ENCODE assay signal across 15 cellular contexts in genomic region chr12:31929140-31929526, GRCh38. TPM values are rescaled to one million over a fixed set of nuclear protein-coding genes. Genes with fewer than 3 reads are reported as not detected.
DNase-seq lines count a peak whose midpoint lies in the region; ATAC-seq and TF ChIP-seq lines count a peak whose summit lies in the region.
"Had no signal": no experiment of that assay in that cellular context is flagged by ENCODE, and none has a peak within 500 bp of the region (broad histone marks: within the 10 kb centered on the region; RNA-seq: fewer than 3 reads in every experiment).

No MANE protein-coding gene starts in this region.

- DNase-seq in T-helper 1 cell = no peak
- DNase-seq in stimulated activated CD4-positive, alpha-beta T cell treated with anti-CD3 and anti-CD28 coated beads, Interleukin-2, amount 100 ng/mL, for 24 hours = peak; percentile 23 to 29
- no peak for DNase-seq in left lung
- DNase-seq in SIG-M5 (lab: John Stamatoyannopoulos, UW) = no peak
- DNase-seq: 8988T; body of pancreas; kidney; NCI-H2029 treated with DMSO at 0.1 percent for 48 hours; NK-92 treated with Interleukin-12 subunit alpha and Interleukin-12 subunit beta, amount 100 ng/mL, for 24 hours; upper lobe of left lung had no signal

- no peak overlapping the region for H3K4me3 ChIP-seq in left lung
- H3K4me3 ChIP-seq: body of pancreas, SK-N-MC, upper lobe of left lung had no signal

- peaks cover 26% of the 10 kb centered on the region for H3K4me1 Mint-ChIP-seq in T-helper 1 cell treated with Interleukin-12 subunit alpha and Interleukin-12 subunit beta and Interleukin-4 antibody, amounts not matched to agents 30 μg/mL and 1 μg/mL, for 36 hours (ENCODE audit: low read depth)
- H3K4me1 Mint-ChIP-seq in activated T-helper 17 cell treated with anti-CD3 and anti-CD28 coated beads, Interleukin-2, amount 50 U/mL, for 72 hours = peaks cover 36% of the 10 kb centered on the region

- peaks cover 48% of the 10 kb centered on the region for H3K9me3 Mint-ChIP-seq in T-helper 1 cell treated with Interleukin-12 subunit alpha and Interleukin-12 subunit beta and Interleukin-4 antibody, amounts not matched to agents 30 μg/mL and 1 μg/mL, for 36 hours
- peaks cover 5% of the 10 kb centered on the region for H3K9me3 Mint-ChIP-seq in activated T-helper 17 cell treated with anti-CD3 and anti-CD28 coated beads, Interleukin-2, amount 50 U/mL, for 72 hours

- no peaks in the 10 kb centered on the region for H3K36me3 ChIP-seq in KOPT-K1 (ENCODE audit: insufficient read depth, low read length)
- H3K36me3 ChIP-seq in left lung = no peaks in the 10 kb centered on the region
- H3K36me3 ChIP-seq: upper lobe of left lung had no signal

- peak; percentile 79 for ATAC-seq in activated T-helper 17 cell treated with anti-CD3 and anti-CD28 coated beads, Interleukin-2, amount 50 U/mL, for 72 hours (replicated peaks)
- ATAC-seq in GM21737 (IDR thresholded peaks at IDR 0.05; ENCODE audit: unreplicated experiment) = no peak
- no peak for ATAC-seq in left lung
- ATAC-seq: body of pancreas had no signal

- peaks cover 40% of the 10 kb centered on the region for H3K9me3 ChIP-seq in KOPT-K1 (ENCODE audit: insufficient read depth, low read length, poor library complexity, severe bottlenecking)
- H3K9me3 ChIP-seq in left lung = peaks cover 0 to under 1% of the 10 kb centered on the region in 2 donors
- H3K9me3 ChIP-seq: body of pancreas, upper lobe of left lung had no signal

- no peak for TF ChIP-seq CTCF in left lung (IDR thresholded peaks at IDR 0.05)

- intact Hi-C loops in left lung (cut with DNase I) = no loop called here

- peak overlapping the region; percentile 76 for H3K4me3 Mint-ChIP-seq in T-helper 1 cell treated with Interleukin-12 subunit alpha and Interleukin-12 subunit beta and Interleukin-4 antibody, amounts not matched to agents 30 μg/mL and 1 μg/mL, for 36 hours
- H3K4me3 Mint-ChIP-seq in activated T-helper 17 cell treated with anti-CD3 and anti-CD28 coated beads, Interleukin-2, amount 50 U/mL, for 72 hours = peak overlapping the region; percentile 85

- H3K27ac ChIP-seq in KOPT-K1 (ENCODE audit: low read depth, low read length, poor library complexity, severe bottlenecking) (peak overlapping the region; percentile 33), left lung (peak overlapping the region in 1 of 2 donors; percentile 13)
- H3K27ac ChIP-seq: body of pancreas, SK-N-MC, upper lobe of left lung had no signal

- no peaks in the 10 kb centered on the region for H3K27me3 Mint-ChIP-seq in T-helper 1 cell treated with Interleukin-12 subunit alpha and Interleukin-12 subunit beta and Interleukin-4 antibody, amounts not matched to agents 30 μg/mL and 1 μg/mL, for 36 hours (ENCODE audit: low read depth)
- H3K27me3 Mint-ChIP-seq in activated T-helper 17 cell treated with anti-CD3 and anti-CD28 coated beads, Interleukin-2, amount 50 U/mL, for 72 hours = no peaks in the 10 kb centered on the region

- H3K27ac Mint-ChIP-seq in T-helper 1 cell treated with Interleukin-12 subunit alpha and Interleukin-12 subunit beta and Interleukin-4 antibody, amounts not matched to agents 30 μg/mL and 1 μg/mL, for 36 hours = peak overlapping the region; percentile 95
- H3K27ac Mint-ChIP-seq in activated T-helper 17 cell treated with anti-CD3 and anti-CD28 coated beads, Interleukin-2, amount 50 U/mL, for 72 hours = peak overlapping the region; percentile 97

- H3K36me3 Mint-ChIP-seq in T-helper 1 cell treated with Interleukin-12 subunit alpha and Interleukin-12 subunit beta and Interleukin-4 antibody, amounts not matched to agents 30 μg/mL and 1 μg/mL, for 36 hours (ENCODE audit: low read depth) = peaks cover 34% of the 10 kb centered on the region
- no peaks in the 10 kb centered on the region for H3K36me3 Mint-ChIP-seq in activated T-helper 17 cell treated with anti-CD3 and anti-CD28 coated beads, Interleukin-2, amount 50 U/mL, for 72 hours (ENCODE audit: low read depth)

- no peaks in the 10 kb centered on the region for H3K4me1 ChIP-seq in left lung
- H3K4me1 ChIP-seq: body of pancreas, upper lobe of left lung had no signal

- H3K27me3 ChIP-seq in left lung = no peaks in the 10 kb centered on the region
- H3K27me3 ChIP-seq: body of pancreas, upper lobe of left lung had no signal

RNA-seq across cellular contexts. Expression of gene RESF1, which starts 30.1 kb away (rescaled TPM):
- total RNA-seq in activated T-helper 17 cell treated with anti-CD3 and anti-CD28 coated beads, Interleukin-2, amount 50 U/mL, for 72 hours = 10 to 100 TPM; 83.1 to 88.3 TPM
- 100 to 1,000 TPM in 1 of 2 donors, 10 to 100 TPM in 1; 32.6 to 137 TPM for total RNA-seq in left lung

Comparison
In these comparisons a context has a peak if more than half of its experiments do, and no peak if none do; other contexts are left out.
1. DNase-seq: peak in stimulated activated CD4-positive, alpha-beta T cell treated with anti-CD3 and anti-CD28 coated beads, Interleukin-2, amount 100 ng/mL, for 24 hours (2 of 2); none in T-helper 1 cell (0 of 5), left lung (0 of 2) and SIG-M5 (single experiment).